9 cellular contexts compared by ENCODE assay signal in the genomic region with DNA sequence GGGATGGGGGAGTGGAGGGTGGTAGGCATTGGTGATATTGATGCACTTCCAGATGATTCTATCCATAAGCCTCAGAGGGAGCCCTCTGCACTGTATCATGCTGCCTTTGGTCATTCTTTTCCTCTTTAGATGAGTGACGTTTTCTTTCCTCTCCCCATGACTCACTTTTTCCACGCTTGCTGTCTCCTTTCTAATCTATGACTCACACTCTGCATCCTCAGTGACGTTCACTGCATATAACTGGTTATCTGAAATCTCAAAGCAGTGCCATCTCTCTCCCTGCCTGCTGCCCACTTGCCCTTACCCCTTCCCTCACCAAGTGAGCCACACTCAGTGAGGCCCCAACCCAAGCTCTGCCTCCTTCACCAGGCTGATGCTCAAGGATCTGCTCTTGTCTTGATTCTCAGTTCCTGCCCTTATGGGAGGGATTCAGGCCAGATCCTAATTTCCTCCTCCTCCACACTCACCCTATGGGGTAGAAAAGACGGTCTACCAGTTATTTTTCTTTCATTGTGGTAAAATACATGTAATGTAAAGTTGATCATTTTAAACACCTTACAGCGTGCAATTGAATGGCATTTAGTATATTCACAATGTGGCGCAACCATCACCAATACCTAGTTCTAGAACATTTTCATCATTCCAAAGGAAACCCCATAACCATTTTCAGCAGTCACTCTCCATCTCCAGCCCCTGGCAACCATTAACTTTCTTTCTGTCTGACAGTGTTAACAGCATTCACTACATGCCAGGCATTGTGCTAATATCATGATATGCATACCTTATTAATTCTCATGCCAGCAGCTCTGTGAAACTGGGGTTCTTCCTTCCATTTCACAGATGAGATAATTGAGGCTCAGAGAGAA.
DNase-seq lines count a peak whose midpoint lies in the region; ATAC-seq lines count a peak whose summit lies in the region.
"Had no signal": no experiment of that assay in that cellular context is flagged by ENCODE, and none has a peak within 500 bp of the region (broad histone marks: within the 10 kb centered on the region; RNA-seq: fewer than 3 reads in every experiment).

No MANE protein-coding gene starts in this region.

- peak; percentile 13 to 25 for DNase-seq in activated CD4-positive, alpha-beta T cell treated with anti-CD3 and anti-CD28 coated beads for 24 hours (ENCODE audit: low read depth in 2 of 2)
- DNase-seq in activated CD4-positive, alpha-beta T cell treated with anti-CD3 and anti-CD28 coated beads for 1 hour = no peak
- peak; percentile 96 to 98 for DNase-seq in SW 1271 (lab: John Stamatoyannopoulos, UW)
- peak; percentile 99 for DNase-seq in fibroblast of gingiva (ENCODE audit: low read depth)
- peak; percentile 9 for DNase-seq in stimulated activated CD8-positive, alpha-beta memory T cell treated with anti-CD3 and anti-CD28 coated beads, Interleukin-12 subunit alpha, Interleukin-12 subunit beta, amount 100 ng/mL, for 24 hours (ENCODE audit: extremely low read depth)
- no peak for DNase-seq in inferior parietal cortex (ENCODE audit: extremely low spot score)
- no peak for DNase-seq in NCI-H146 treated with DMSO at 0.1 percent for 48 hours (lab: John Stamatoyannopoulos, UW; ENCODE audit: unreplicated experiment)
- DNase-seq: NCI-H187 had no signal

- ATAC-seq in HG02759 (IDR thresholded peaks at IDR 0.05; ENCODE audit: unreplicated experiment) = no peak

Comparison
In these comparisons a context has a peak if more than half of its experiments do, and no peak if none do; other contexts are left out.
1. DNase-seq: peak in activated CD4-positive, alpha-beta T cell treated with anti-CD3 and anti-CD28 coated beads for 24 hours (2 of 2), SW 1271 (2 of 2), fibroblast of gingiva (single experiment) and stimulated activated CD8-positive, alpha-beta memory T cell treated with anti-CD3 and anti-CD28 coated beads, Interleukin-12 subunit alpha, Interleukin-12 subunit beta, amount 100 ng/mL, for 24 hours (single experiment); none in activated CD4-positive, alpha-beta T cell treated with anti-CD3 and anti-CD28 coated beads for 1 hour (single experiment), inferior parietal cortex (single experiment) and NCI-H146 treated with DMSO at 0.1 percent for 48 hours (single experiment).